Comparison of ENCODE assay signal across 1 cellular context in genomic region chr12:56157201-56158028, GRCh38.
TF ChIP-seq lines count a peak whose summit lies in the region.

No MANE protein-coding gene starts in this region.

TF ChIP-seq in HepG2, 621 proteins besides CTCF, POLR2A, EP300 and RAD21 (continued from another document):
- peak; percentile 97 for TF ChIP-seq PATZ1 (CRISPR knock-in tag; IDR thresholded peaks at IDR 0.05)
- TF ChIP-seq SOX5 (CRISPR knock-in tag; IDR thresholded peaks at IDR 0.05; ENCODE audit: borderline replicate concordance): peak; percentile 56; the same call in 1 of the 2 replicates
- no peak for TF ChIP-seq ZBTB21 (CRISPR knock-in tag; IDR thresholded peaks at IDR 0.05)
- no peak for TF ChIP-seq HINFP (CRISPR knock-in tag; IDR thresholded peaks at IDR 0.05; ENCODE audit: low read depth)
- 0 out of 2 replicates have a peak, but pooled peaks have one; percentile 34 for TF ChIP-seq ZNF503 (CRISPR knock-in tag; IDR thresholded peaks at IDR 0.05)
- TF ChIP-seq ZNF549 (CRISPR knock-in tag; IDR thresholded peaks at IDR 0.05): 0 out of 2 replicates have a peak, but pooled peaks have one; percentile 60
- TF ChIP-seq NFE2L2 (IDR thresholded peaks at IDR 0.05; ENCODE audit: low read length): no peak
- 0 out of 4 replicates have a peak, but pooled peaks of 1 of the 2 experiments have one; percentile 1 for TF ChIP-seq ATF4 (CRISPR knock-in tag; IDR thresholded peaks at IDR 0.05)
- TF ChIP-seq SP4 (CRISPR knock-in tag; IDR thresholded peaks at IDR 0.05): no peak
- TF ChIP-seq NFAT5 (CRISPR knock-in tag; IDR thresholded peaks at IDR 0.05): peak; percentile 72; the same call in 1 of the 2 replicates
- peak; percentile 92 for TF ChIP-seq ZNF331 (CRISPR knock-in tag; IDR thresholded peaks at IDR 0.05)
- TF ChIP-seq IRF9 (CRISPR knock-in tag; IDR thresholded peaks at IDR 0.05; ENCODE audit: borderline replicate concordance): peak; percentile 52; the same call in 1 of the 2 replicates
- TF ChIP-seq PHF20 (CRISPR knock-in tag; IDR thresholded peaks at IDR 0.05): 0 out of 2 replicates have a peak, but pooled peaks have one; percentile 2
- TF ChIP-seq THAP11 (CRISPR knock-in tag; IDR thresholded peaks at IDR 0.05): peak; percentile 59
- TF ChIP-seq ZNF121 (CRISPR knock-in tag; IDR thresholded peaks at IDR 0.05): peak; percentile 96
- TF ChIP-seq ZFP91 (CRISPR knock-in tag; IDR thresholded peaks at IDR 0.05; ENCODE audit: borderline replicate concordance): no peak
- TF ChIP-seq TARDBP (CRISPR knock-in tag; IDR thresholded peaks at IDR 0.05): 0 out of 2 replicates have a peak, but pooled peaks have one; percentile 7
- TF ChIP-seq ZNF326 (CRISPR knock-in tag; IDR thresholded peaks at IDR 0.05; ENCODE audit: borderline replicate concordance): no peak
- 0 out of 2 replicates have a peak, but pooled peaks have one; percentile 30 for TF ChIP-seq ZSCAN29 (CRISPR knock-in tag; conservative IDR thresholded peaks at IDR 0.05)
- no peak for TF ChIP-seq ATRX (CRISPR knock-in tag; IDR thresholded peaks at IDR 0.05; ENCODE audit: borderline replicate concordance)
- TF ChIP-seq GABPA (IDR thresholded peaks at IDR 0.05; ENCODE audit: low read depth, low read length): no peak
- TF ChIP-seq GABPA (CRISPR knock-in tag; IDR thresholded peaks at IDR 0.05; ENCODE audit: low read depth): peak; percentile 64
- TF ChIP-seq SIN3B (IDR thresholded peaks at IDR 0.05; ENCODE audit: low read length): 0 out of 2 replicates have a peak, but pooled peaks have one; percentile 24
- peak; percentile 94 for TF ChIP-seq ZNF740 (CRISPR knock-in tag; IDR thresholded peaks at IDR 0.05)
- no peak for TF ChIP-seq RARA (CRISPR knock-in tag; IDR thresholded peaks at IDR 0.05)
- peak; percentile 78; the same call in 1 of the 2 replicates for TF ChIP-seq ZNF746 (CRISPR knock-in tag; IDR thresholded peaks at IDR 0.05)
- TF ChIP-seq MEF2D (CRISPR knock-in tag; IDR thresholded peaks at IDR 0.05): peak; percentile 14; the same call in 1 of the 2 replicates
